In genomic region chr7:102742002-102742771, GRCh38 we compare ENCODE assay signal across 8 cellular contexts. TPM values are rescaled to one million over a fixed set of nuclear protein-coding genes. Genes with fewer than 3 reads are reported as not detected.
DNase-seq lines count a peak whose midpoint lies in the region; ATAC-seq, FAIRE-seq and TF ChIP-seq lines count a peak whose summit lies in the region.
"Not testable (repeated sequence)": the region's sequence is repeated elsewhere in the genome, so short reads cannot be mapped to it uniquely, and the experiment has no call there.

No MANE protein-coding gene starts in this region.

- CTCF ChIA-PET in IMR-90 (lab: Yijun Ruan, JAX); PC-3 (lab: Charles Lee); activated CD4-positive, alpha-beta T cell treated with anti-CD3 and anti-CD28 coated beads for 36 hours (lab: Charles Lee): not testable (repeated sequence)

- TF ChIP-seq CTCF in IMR-90 (conservative IDR thresholded peaks at IDR 0.05; ENCODE audit: low read depth, low read length); PC-3 (conservative IDR thresholded peaks at IDR 0.05; ENCODE audit: low read depth, low read length): not testable (repeated sequence)

- TF ChIP-seq RAD21 in IMR-90 (IDR thresholded peaks at IDR 0.05; ENCODE audit: low read length) = not testable (repeated sequence)

- H3K9me3 Mint-ChIP-seq in activated CD4-positive, alpha-beta T cell treated with anti-CD3 and anti-CD28 coated beads for 36 hours (ENCODE audit: low read depth) = not testable (repeated sequence)

- not testable (repeated sequence) for H3K4me3 ChIP-seq in IMR-90 (ENCODE audit: insufficient read depth, low read depth, low read length); PC-3 (ENCODE audit: low read length); small intestine (ENCODE audit: low read depth in 1 of 2, low read length in 2 of 2)

- not testable (repeated sequence) for H3K14ac ChIP-seq in IMR-90 (replicated peaks; ENCODE audit: low read depth, low read length)

- not testable (repeated sequence) for H3K9me1 ChIP-seq in IMR-90 (ENCODE audit: insufficient read depth, low read length)

- POLR2A ChIA-PET in IMR-90 (lab: Charles Lee; ENCODE audit: unreplicated experiment); PC-3 (lab: Charles Lee; ENCODE audit: unreplicated experiment); activated CD4-positive, alpha-beta T cell treated with anti-CD3 and anti-CD28 coated beads for 36 hours (lab: Charles Lee): not testable (repeated sequence)

- H4K91ac ChIP-seq in IMR-90 (ENCODE audit: insufficient read depth, low read depth, low read length) = not testable (repeated sequence)

- not testable (repeated sequence) for H3F3A ChIP-seq in PC-3 (ENCODE audit: low read length, unreplicated experiment)

- no CpG with 5 or more reads among the region's 4 CpGs for WGBS in IMR-90 (ENCODE audit: extremely low coverage in 2 of 2, insufficient read length in 1 of 2), 2 experiments
- 54 to 59% (median 58%) methylated on average over 2 of the region's 4 CpGs for WGBS in small intestine, 3 donors

- not testable (repeated sequence) for H2BK15ac ChIP-seq in IMR-90 (ENCODE audit: low read depth, low read length)

- H3K27ac ChIP-seq in IMR-90 (ENCODE audit: insufficient read depth, low read length); PC-3 (ENCODE audit: low read length); small intestine (ENCODE audit: low read depth in 1 of 2, low read length in 1 of 2): not testable (repeated sequence)

- H3K23ac ChIP-seq in IMR-90 (ENCODE audit: low read depth, low read length) = not testable (repeated sequence)

- not testable (repeated sequence) for H4K20me1 ChIP-seq in IMR-90 (ENCODE audit: insufficient read depth, low read length); PC-3 (ENCODE audit: low read length)

- dilution Hi-C loops in IMR-90 (cut with HindIII; ENCODE audit: low sequenced_read_pairs, unreplicated experiment) = not testable (repeated sequence)

- H3K79me1 ChIP-seq in IMR-90 (ENCODE audit: low read depth in 1 of 2, low read length in 2 of 2) = not testable (repeated sequence)

- H3K27ac Mint-ChIP-seq in activated CD4-positive, alpha-beta T cell treated with anti-CD3 and anti-CD28 coated beads for 36 hours = not testable (repeated sequence)

- not testable (repeated sequence) for H3K27me3 ChIP-seq in IMR-90 (ENCODE audit: control insufficient read depth, insufficient read depth, low read length); PC-3 (ENCODE audit: low read length); small intestine (ENCODE audit: control insufficient read depth in 2 of 2, insufficient read depth in 2 of 2, low read length in 2 of 2)

- H3K27me3 Mint-ChIP-seq in activated CD4-positive, alpha-beta T cell treated with anti-CD3 and anti-CD28 coated beads for 36 hours = not testable (repeated sequence)

- H2BK5ac ChIP-seq in IMR-90 (ENCODE audit: low read depth, low read length, poor library complexity, severe bottlenecking) = not testable (repeated sequence)

- H3K56ac ChIP-seq in IMR-90 (ENCODE audit: extremely low read depth, insufficient read depth, low read length) = not testable (repeated sequence)

- H3K9me2 ChIP-seq in PC-3 (replicated peaks; ENCODE audit: low read length) = not testable (repeated sequence)

- DNase-seq in Ammon's horn (ENCODE audit: low spot score) = peak; percentile 11
- not testable (repeated sequence) for DNase-seq in IMR-90; PC-3; activated CD4-positive, alpha-beta T cell treated with anti-CD3 and anti-CD28 coated beads for 36 hours; small intestine
- DNase-seq in epidermal melanocyte (ENCODE audit: insufficient read length, low spot score) = peak; percentile 6
- DNase-seq in midbrain (lab: John Stamatoyannopoulos, UW) = peak; percentile 24

- H2AK9ac ChIP-seq in IMR-90 (replicated peaks; ENCODE audit: low read depth, low read length, poor library complexity) = not testable (repeated sequence)

- H3K36me3 Mint-ChIP-seq in activated CD4-positive, alpha-beta T cell treated with anti-CD3 and anti-CD28 coated beads for 36 hours (ENCODE audit: low read depth) = not testable (repeated sequence)

- H3K9me3 ChIP-seq in IMR-90 (ENCODE audit: control insufficient read depth, insufficient read depth, low read length); PC-3 (ENCODE audit: low read length); small intestine (ENCODE audit: control insufficient read depth, low read depth): not testable (repeated sequence)

- peak; percentile 51 for ATAC-seq in GM19025 (IDR thresholded peaks at IDR 0.05; ENCODE audit: low read depth, unreplicated experiment)
- ATAC-seq in IMR-90 (ENCODE audit: low read depth) = peak; percentile 29
- not testable (repeated sequence) for ATAC-seq in PC-3
- peak; percentile 47 for ATAC-seq in activated CD4-positive, alpha-beta T cell treated with anti-CD3 and anti-CD28 coated beads for 36 hours

- not testable (repeated sequence) for H2AK5ac ChIP-seq in IMR-90 (ENCODE audit: low read depth, low read length)

- not testable (repeated sequence) for H3K4me2 ChIP-seq in IMR-90 (ENCODE audit: low read depth, low read length); PC-3 (ENCODE audit: low read length)

- FAIRE-seq in small intestine (lab: Jason Lieb, UNC) = peak; percentile 47

- H2BK20ac ChIP-seq in IMR-90 (ENCODE audit: low read depth, low read length) = not testable (repeated sequence)

- in situ Hi-C loops in IMR-90 (cut with MboI; ENCODE audit: low sequenced_read_pairs) = loop anchor here (10.0 kb wide), 1 partner anchor 323 kb away; no protein-coding TSS in a partner anchor

- not testable (repeated sequence) for H3K79me2 ChIP-seq in PC-3 (ENCODE audit: low read length)

- H3K18ac ChIP-seq in IMR-90 (ENCODE audit: low read depth, low read length) = not testable (repeated sequence)

- not testable (repeated sequence) for H4K8ac ChIP-seq in IMR-90 (ENCODE audit: low read depth in 2 of 2, low read length in 2 of 2)

- not testable (repeated sequence) for H2AFZ ChIP-seq in IMR-90 (replicated peaks; ENCODE audit: low read length, poor library complexity)
- 0 out of 2 replicates have a peak overlapping the region, but pooled peaks have one; percentile 30 for H2AFZ ChIP-seq in PC-3 (ENCODE audit: low read length)

- H3K4ac ChIP-seq in IMR-90 (ENCODE audit: low read depth, low read length) = not testable (repeated sequence)

- H3K4me3 Mint-ChIP-seq in activated CD4-positive, alpha-beta T cell treated with anti-CD3 and anti-CD28 coated beads for 36 hours = not testable (repeated sequence)

- not testable (repeated sequence) for H2BK120ac ChIP-seq in IMR-90 (ENCODE audit: low read depth, low read length)

- not testable (repeated sequence) for H3K4me1 Mint-ChIP-seq in activated CD4-positive, alpha-beta T cell treated with anti-CD3 and anti-CD28 coated beads for 36 hours

- not testable (repeated sequence) for H4K5ac ChIP-seq in IMR-90 (ENCODE audit: low read depth, low read length)

- H3K9ac ChIP-seq in IMR-90 (ENCODE audit: low read depth, low read length); PC-3 (ENCODE audit: low read length): not testable (repeated sequence)

- not testable (repeated sequence) for TF ChIP-seq POLR2A in IMR-90 (IDR thresholded peaks at IDR 0.05; ENCODE audit: low read depth, low read length)

- not testable (repeated sequence) for H3K4me1 ChIP-seq in IMR-90 (ENCODE audit: control insufficient read depth, insufficient read depth, low read length); PC-3 (ENCODE audit: insufficient read depth, low read length); small intestine (ENCODE audit: control insufficient read depth in 2 of 2, insufficient read depth in 1 of 2, low read depth in 1 of 2, low read length in 1 of 2)

- intact Hi-C loops in IMR-90 (cut with micrococcal nuclease); PC-3 (cut with micrococcal nuclease); activated CD4-positive, alpha-beta T cell treated with anti-CD3 and anti-CD28 coated beads for 36 hours (cut with DNase I, micrococcal nuclease): not testable (repeated sequence)

- H3K36me3 ChIP-seq in IMR-90 (ENCODE audit: control insufficient read depth, insufficient read depth, low read length); PC-3 (ENCODE audit: low read depth, low read length); small intestine (ENCODE audit: control insufficient read depth in 2 of 2, insufficient read depth in 2 of 2, low read length in 2 of 2): not testable (repeated sequence)

- BruUV-seq in IMR-90 (replicated peaks; lab: Mats Ljungman, UMichigan); PC-3 (replicated peaks; lab: Mats Ljungman, UMichigan): not testable (repeated sequence)

RNA-seq across cellular contexts. Expression of gene FAM185A, which starts 6.6 kb away (rescaled TPM):
- total RNA-seq in IMR-90 (2012; rRNA removed) (4.3 and 6.4 TPM in 2 replicates), PC-3 (2014; rRNA removed) (10.0 and 12.8 TPM in 2 replicates)
- polyA plus RNA-seq in IMR-90 (2012; rRNA removed) (3.0 and 3.6 TPM in 2 replicates), small intestine (1 to 10 TPM; 5.4 to 6.3 (median 6.0) TPM)
- 3.1 and 3.3 TPM in 2 replicates for polyA plus RNA-seq in IMR-90 (2012; cell fraction: cytosol; rRNA removed)
- polyA plus RNA-seq in IMR-90 (2012; cell fraction: nucleus; rRNA removed; ENCODE audit: low replicate concordance) = 6.9 and 9.0 TPM in 2 replicates
- total RNA-seq in activated CD4-positive, alpha-beta T cell treated with anti-CD3 and anti-CD28 coated beads for 36 hours = 1 to 10 TPM; 7.9 to 8.8 TPM
